In genomic region chr21:45555557-45556301, GRCh38 we compare ENCODE assay signal across 1 cellular context.
TF ChIP-seq lines count a peak whose summit lies in the region.

No MANE protein-coding gene starts in this region.

TF ChIP-seq in K562, 482 proteins besides CTCF, POLR2A, EP300 and RAD21 (continued from another document and continues in another):
- TF ChIP-seq SREBF1 (IDR thresholded peaks at IDR 0.05; ENCODE audit: borderline replicate concordance, low read depth, low read length) = no peak
- peak; percentile 41; the same call in 1 of the 2 replicates for TF ChIP-seq HCFC1 (IDR thresholded peaks at IDR 0.05; ENCODE audit: low read depth, low read length)
- TF ChIP-seq DPF2 (IDR thresholded peaks at IDR 0.05) = peak; percentile 40; the same call in 1 of the 2 replicates
- no peak for TF ChIP-seq CCAR2 (IDR thresholded peaks at IDR 0.05; ENCODE audit: low read depth, low read length)
- no peak for TF ChIP-seq ZNF507 (tag; conservative IDR thresholded peaks at IDR 0.05)
- no peak for TF ChIP-seq NFE2L1 (tag; IDR thresholded peaks at IDR 0.05; ENCODE audit: borderline replicate concordance, low read depth)
- no peak for TF ChIP-seq STAT5B (CRISPR knock-in tag; IDR thresholded peaks at IDR 0.05)
- no peak for TF ChIP-seq E2F8 (IDR thresholded peaks at IDR 0.05; ENCODE audit: low read depth, partially characterized antibody)
- TF ChIP-seq ZNF175 (CRISPR knock-in tag; IDR thresholded peaks at IDR 0.05; ENCODE audit: low read depth) = no peak
- TF ChIP-seq MAFF (IDR thresholded peaks at IDR 0.05; ENCODE audit: low read length) = no peak
- no peak for TF ChIP-seq ZNF197 (CRISPR knock-in tag; IDR thresholded peaks at IDR 0.05; ENCODE audit: low read depth)
- TF ChIP-seq CBFA2T3 (IDR thresholded peaks at IDR 0.05) = no peak
- peak; percentile 59 for TF ChIP-seq SP1 (CRISPR knock-in tag; IDR thresholded peaks at IDR 0.05)
- TF ChIP-seq ZHX1 (conservative IDR thresholded peaks at IDR 0.05; ENCODE audit: low read length) = 0 out of 2 replicates have a peak, but pooled peaks have one; percentile 40
- no peak for TF ChIP-seq PPARD (CRISPR knock-in tag; IDR thresholded peaks at IDR 0.05)
- TF ChIP-seq STAG1 (CRISPR knock-in tag; IDR thresholded peaks at IDR 0.05; ENCODE audit: borderline replicate concordance) = peak; percentile 82
- no peak for TF ChIP-seq TCF15 (CRISPR knock-in tag; IDR thresholded peaks at IDR 0.05)
- TF ChIP-seq XRCC3 (IDR thresholded peaks at IDR 0.05) = no peak
- TF ChIP-seq MTA1 (IDR thresholded peaks at IDR 0.05; ENCODE audit: borderline replicate concordance) = peak; percentile 71; the same call in 1 of the 2 replicates
- TF ChIP-seq RBM34 (IDR thresholded peaks at IDR 0.05; ENCODE audit: borderline replicate concordance, insufficient read depth, low read length) = no peak
- no peak for TF ChIP-seq ZMIZ1 (IDR thresholded peaks at IDR 0.05; ENCODE audit: low read depth in 2 of 2, low read length in 2 of 2)
- peak; percentile 65; the same call in 1 of the 2 replicates for TF ChIP-seq FOXP4 (CRISPR knock-in tag; IDR thresholded peaks at IDR 0.05; ENCODE audit: borderline replicate concordance)
- TF ChIP-seq CCNT2 (IDR thresholded peaks at IDR 0.05; ENCODE audit: borderline replicate concordance, extremely low read depth, insufficient read length, low read depth, low read length) = no peak
- TF ChIP-seq ATF2 (CRISPR knock-in tag; IDR thresholded peaks at IDR 0.05) = peak; percentile 87; the same call in 1 of the 2 replicates
- no peak for TF ChIP-seq ZNF584 (CRISPR knock-in tag; IDR thresholded peaks at IDR 0.05; ENCODE audit: low read depth)
- no peak for TF ChIP-seq ZNF79 (CRISPR knock-in tag; IDR thresholded peaks at IDR 0.05; ENCODE audit: low read depth)
- no peak for TF ChIP-seq CEBPZ (IDR thresholded peaks at IDR 0.05; ENCODE audit: borderline replicate concordance, low read depth, low read length)
- no peak for TF ChIP-seq MECOM (CRISPR knock-in tag; IDR thresholded peaks at IDR 0.05)
- TF ChIP-seq HDAC1 (IDR thresholded peaks at IDR 0.05) = peak in 1 of 2 experiments; percentile 89; a peak in 2 of 4 replicates
- peak; percentile 82 for TF ChIP-seq ZBTB7A (IDR thresholded peaks at IDR 0.05; ENCODE audit: borderline replicate concordance, control insufficient read depth, low read depth, low read length)
- no peak for TF ChIP-seq ZFP91 (CRISPR knock-in tag; IDR thresholded peaks at IDR 0.05)
- TF ChIP-seq E2F1 (CRISPR knock-in tag; IDR thresholded peaks at IDR 0.05) = peak; percentile 69; the same call in 1 of the 2 replicates
- no peak for TF ChIP-seq GMEB1 (CRISPR knock-in tag; IDR thresholded peaks at IDR 0.05)
- no peak for TF ChIP-seq POLR3A (IDR thresholded peaks at IDR 0.05; ENCODE audit: borderline replicate concordance, extremely low read depth, insufficient read depth, insufficient read length)
- no peak for TF ChIP-seq YBX1 (IDR thresholded peaks at IDR 0.05)
- no peak for TF ChIP-seq KHSRP (IDR thresholded peaks at IDR 0.05)
- no peak for TF ChIP-seq ZNF134 (CRISPR knock-in tag; conservative IDR thresholded peaks at IDR 0.05)
- peak; percentile 92 for TF ChIP-seq NR2C1 (IDR thresholded peaks at IDR 0.05)
- TF ChIP-seq NR2C1 (tag; IDR thresholded peaks at IDR 0.05) = peak; percentile 90
- TF ChIP-seq ZNF174 (CRISPR knock-in tag; IDR thresholded peaks at IDR 0.05) = no peak
